24 cellular contexts compared by ENCODE assay signal in the genomic region with DNA sequence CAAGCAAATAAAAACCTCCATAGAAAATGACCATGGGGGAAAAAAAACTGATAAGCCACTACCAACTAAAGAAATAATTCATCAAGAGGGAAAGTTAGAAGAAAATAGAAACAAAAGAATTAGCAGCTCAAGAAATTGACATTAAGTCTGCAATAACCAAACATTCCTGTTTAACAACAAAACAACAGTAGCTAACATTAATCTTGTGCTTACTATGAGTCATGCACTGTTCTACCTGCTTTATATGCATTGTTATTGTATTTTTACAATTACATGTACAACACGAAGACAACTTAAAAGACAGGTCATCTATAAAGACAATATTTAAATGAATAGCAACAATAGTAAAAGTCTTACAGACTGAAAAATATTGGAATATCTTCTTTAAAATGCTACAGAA. TPM values are rescaled to one million over a fixed set of nuclear protein-coding genes. Genes with fewer than 3 reads are reported as not detected.
"Had no signal": no experiment of that assay in that cellular context is flagged by ENCODE, and none has a peak within 500 bp of the region (broad histone marks: within the 10 kb centered on the region; RNA-seq: fewer than 3 reads in every experiment).

No MANE protein-coding gene starts in this region.

- H3K4me1 Mint-ChIP-seq: IgD-negative memory B cell had no signal

- H3K9ac ChIP-seq: KMS-11 had no signal

- H3K27ac ChIP-seq: KMS-11 had no signal

- H3K27ac Mint-ChIP-seq: IgD-negative memory B cell had no signal

- H3K4me3 ChIP-seq: K562 had no signal

- H3K4me3 Mint-ChIP-seq: IgD-negative memory B cell had no signal

- H3K4me2 ChIP-seq: KMS-11 had no signal

- H3K27me3 Mint-ChIP-seq: IgD-negative memory B cell had no signal

- ATAC-seq: K562, SK-N-SH treated with all-trans-retinoic acid at 6 μM for 48 hours had no signal

- DNase-seq: Kasumi-1, MV-4-11, NCI-H1048, NCI-H1105 treated with DMSO at 0.1 percent for 48 hours, NCI-H1417 treated with DMSO at 0.1 percent for 48 hours, NCI-H146, NCI-H1694 treated with DMSO at 0.1 percent for 48 hours, NCI-H1930, NCI-H2081, NCI-H2107, NCI-H226, NCI-H446, NCI-H510A, NCI-H524 treated with DMSO at 0.1 percent for 48 hours, NCI-H69, NCI-H774, RPMI8226, SHP77 had no signal

RNA-seq across cellular contexts. Expression of gene LRRC7, which starts 34.4 kb away (rescaled TPM):
- total RNA-seq: MCF 10A, SK-MEL-5 had no signal
- polyA plus RNA-seq: IgD-negative memory B cell had no signal
